ENCODE assay signal across 27 cellular contexts in the genomic region with DNA sequence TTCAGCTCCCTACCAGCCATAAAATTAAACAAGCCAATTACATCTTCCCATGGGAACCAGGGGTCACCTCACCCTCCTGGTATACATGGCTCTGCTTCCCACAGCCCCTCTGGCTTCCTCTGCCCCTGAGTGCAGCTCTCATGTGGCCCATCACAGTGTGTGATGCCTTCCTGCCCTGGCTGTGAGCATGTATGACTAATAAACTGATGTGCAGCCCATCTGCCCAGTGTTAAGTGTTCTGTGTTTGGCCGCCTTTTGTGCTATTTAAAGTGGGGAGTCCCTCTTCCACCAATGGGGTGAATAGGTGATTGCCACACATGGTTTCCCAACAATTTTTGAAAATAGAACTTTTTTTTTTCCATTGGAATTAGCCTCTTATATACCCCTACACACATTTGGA.
"Had no signal": no experiment of that assay in that cellular context is flagged by ENCODE, and none has a peak within 500 bp of the region (broad histone marks: within the 10 kb centered on the region; RNA-seq: fewer than 3 reads in every experiment).

No MANE protein-coding gene starts in this region.

- H3K27ac ChIP-seq: brain microvascular endothelial cell, coronary artery, dorsolateral prefrontal cortex, heart left ventricle, WERI-Rb-1 had no signal

- DNase-seq: activated B cell treated with CpG ODN at 0.5 μM for 24 hours; activated CD4-positive, alpha-beta T cell treated with anti-CD3 and anti-CD28 coated beads for 48 hours; activated CD4-positive, alpha-beta T cell treated with anti-CD3 and anti-CD28 coated beads, Interleukin-2, amount 50 U/mL, for 1 hour; activated CD4-positive, alpha-beta T cell treated with anti-CD3 and anti-CD28 coated beads, Interleukin-2, amount 50 U/mL, for 48 hours; activated CD8-positive, alpha-beta memory T cell treated with anti-CD3 and anti-CD28 coated beads for 24 hours; activated CD8-positive, alpha-beta T cell treated with anti-CD3 and anti-CD28 coated beads for 36 hours; activated effector memory CD4-positive, alpha-beta T cell treated with Interleukin-2 at 50 U/mL for 16 hours; activated gamma-delta T cell treated with Interleukin-2 at 50 U/mL for 16 hours; activated naive CD4-positive, alpha-beta T cell treated with anti-CD3 and anti-CD28 coated beads, Interleukin-2, amount 50 U/mL, for 16 hours; activated naive CD4-positive, alpha-beta T cell treated with Interleukin-2 at 50 U/mL for 16 hours; activated T-cell treated with anti-CD3 and anti-CD28 coated beads, Interleukin-2, amount 50 U/mL, for 4 hours; amniotic stem cell; anterior cingulate cortex; brain microvascular endothelial cell; dorsolateral prefrontal cortex; effector memory CD4-positive, alpha-beta T cell; endodermal cell; foreskin fibroblast; heart left ventricle; T1000 had no signal

- H3K4me3 Mint-ChIP-seq: activated B cell treated with CpG ODN at 0.5 μM for 24 hours; activated CD8-positive, alpha-beta T cell treated with anti-CD3 and anti-CD28 coated beads for 36 hours; activated naive CD8-positive, alpha-beta T cell; activated T-cell treated with anti-CD3 and anti-CD28 coated beads, Interleukin-2, amount 50 U/mL, for 4 hours; activated T-helper 17 cell treated with anti-CD3 and anti-CD28 coated beads, Interleukin-2, amount 50 U/mL, for 72 hours; central memory CD8-positive, alpha-beta T cell; dendritic cell treated with granulocyte-macrophage colony-stimulating factor and Interleukin-4, amounts not matched to agents 40 ng/mL and 50 ng/mL, for 4 days; endodermal cell; T-helper 2 cell treated with Interferon-gamma antibody and Interleukin-4, amounts not matched to agents 5 μg/mL and 100 μg/mL, for 36 hours had no signal

- H3K4me1 Mint-ChIP-seq: activated B cell treated with CpG ODN at 0.5 μM for 24 hours; activated T-helper 17 cell treated with anti-CD3 and anti-CD28 coated beads, Interleukin-2, amount 50 U/mL, for 72 hours; central memory CD8-positive, alpha-beta T cell; endodermal cell had no signal

- H3K27me3 ChIP-seq: brain microvascular endothelial cell, heart left ventricle had no signal

- H3K4me1 ChIP-seq: heart left ventricle had no signal

- H3K4me3 ChIP-seq: coronary artery, dorsolateral prefrontal cortex, heart left ventricle had no signal

- H3K36me3 ChIP-seq: brain microvascular endothelial cell, heart left ventricle, WERI-Rb-1 had no signal

- H3K36me3 Mint-ChIP-seq: activated naive CD8-positive, alpha-beta T cell had no signal

- H3K9me3 Mint-ChIP-seq: activated B cell treated with CpG ODN at 0.5 μM for 24 hours; activated T-cell treated with anti-CD3 and anti-CD28 coated beads, Interleukin-2, amount 50 U/mL, for 4 hours; activated T-helper 17 cell treated with anti-CD3 and anti-CD28 coated beads, Interleukin-2, amount 50 U/mL, for 72 hours; dendritic cell treated with granulocyte-macrophage colony-stimulating factor and Interleukin-4, amounts not matched to agents 40 ng/mL and 50 ng/mL, for 4 days; T-helper 2 cell treated with Interferon-gamma antibody and Interleukin-4, amounts not matched to agents 5 μg/mL and 100 μg/mL, for 36 hours had no signal

- H3K27me3 Mint-ChIP-seq: activated B cell treated with CpG ODN at 0.5 μM for 24 hours; activated CD8-positive, alpha-beta T cell treated with anti-CD3 and anti-CD28 coated beads for 36 hours; activated naive CD8-positive, alpha-beta T cell; central memory CD8-positive, alpha-beta T cell; dendritic cell treated with granulocyte-macrophage colony-stimulating factor and Interleukin-4, amounts not matched to agents 40 ng/mL and 50 ng/mL, for 4 days had no signal

- H3K27ac Mint-ChIP-seq: activated B cell treated with CpG ODN at 0.5 μM for 24 hours; activated CD8-positive, alpha-beta T cell treated with anti-CD3 and anti-CD28 coated beads for 36 hours; activated naive CD8-positive, alpha-beta T cell; activated T-helper 17 cell treated with anti-CD3 and anti-CD28 coated beads, Interleukin-2, amount 50 U/mL, for 72 hours; dendritic cell treated with granulocyte-macrophage colony-stimulating factor and Interleukin-4, amounts not matched to agents 40 ng/mL and 50 ng/mL, for 4 days; endodermal cell; T-helper 2 cell treated with Interferon-gamma antibody and Interleukin-4, amounts not matched to agents 5 μg/mL and 100 μg/mL, for 36 hours had no signal
